Comparison of ENCODE assay signal across 19 cellular contexts in genomic region chr22:46039531-46039930, GRCh38.
A peak's percentile ranks its signal among the peaks of the same experiment; 100 is the strongest.
DNase-seq lines count a peak whose midpoint lies in the region; ATAC-seq and TF ChIP-seq lines count a peak whose summit lies in the region.
"Had no signal": no experiment of that assay in that cellular context is flagged by ENCODE, and none has a peak within 500 bp of the region (broad histone marks: within the 10 kb centered on the region; RNA-seq: fewer than 3 reads in every experiment).

No MANE protein-coding gene starts in this region.

- H3K27ac ChIP-seq in breast epithelium (peak overlapping the region; percentile 89 to 100), osteoblast (ENCODE audit: low read depth, low read length) (no peak overlapping the region)
- H3K27ac ChIP-seq: hepatocyte, lower lobe of right lung had no signal

- DNase-seq in breast epithelium (ENCODE audit: low spot score in 2 of 2) (no peak), MCF 10A (ENCODE audit: unreplicated experiment) (no peak), osteoblast (ENCODE audit: insufficient read length, low spot score, missing footprints) (peak; percentile 43), inferior parietal cortex (ENCODE audit: extremely low spot score) (no peak), NCI-H128 (lab: John Stamatoyannopoulos, UW; ENCODE audit: unreplicated experiment) (no peak), NCI-H1105 treated with DMSO at 0.1 percent for 48 hours (lab: John Stamatoyannopoulos, UW) (no peak)
- DNase-seq: activated naive CD4-positive, alpha-beta T cell treated with anti-CD3 and anti-CD28 coated beads, Interleukin-2, amount 50 U/mL, for 16 hours; activated T-cell treated with anti-CD3 and anti-CD28 coated beads, Interleukin-2, amount 50 U/mL, for 72 hours; DND-41; NCI-H2081 treated with DMSO at 0.1 percent for 48 hours; NCI-H524 treated with DMSO at 0.1 percent for 48 hours; OCI-M1; stimulated activated naive CD8-positive, alpha-beta T cell treated with anti-CD3 and anti-CD28 coated beads, Interleukin-15, Interleukin-2, amounts not matched to agents 100 U/mL and 50 U/mL, for 24 hours had no signal

- H3K9me3 ChIP-seq in breast epithelium, result no peaks in the 10 kb centered on the region
- no peaks in the 10 kb centered on the region for H3K9me3 ChIP-seq in osteoblast (ENCODE audit: low read depth, low read length)
- H3K9me3 ChIP-seq: lower lobe of right lung had no signal

- no peaks in the 10 kb centered on the region for H3K9me3 Mint-ChIP-seq in MCF 10A (ENCODE audit: unreplicated experiment)
- no peaks in the 10 kb centered on the region for H3K9me3 Mint-ChIP-seq in dendritic cell treated with granulocyte-macrophage colony-stimulating factor and Interleukin-4, amounts not matched to agents 40 ng/mL and 50 ng/mL, for 4 days
- H3K9me3 Mint-ChIP-seq: activated T-cell treated with anti-CD3 and anti-CD28 coated beads, Interleukin-2, amount 50 U/mL, for 72 hours; T-helper 2 cell treated with Interferon-gamma antibody and Interleukin-4, amounts not matched to agents 5 μg/mL and 100 μg/mL, for 36 hours; WTC11 had no signal

- H3K36me3 ChIP-seq in breast epithelium (no peaks in the 10 kb centered on the region), osteoblast (ENCODE audit: insufficient read depth, low read length) (peaks cover 3% of the 10 kb centered on the region)
- H3K36me3 ChIP-seq: lower lobe of right lung had no signal

- no peak for TF ChIP-seq POLR2A in breast epithelium (IDR thresholded peaks at IDR 0.05)

- POLR2A ChIA-PET in MCF 10A (lab: Yijun Ruan, JAX), result no interaction called here

- no peak overlapping the region for H3K4me3 Mint-ChIP-seq in MCF 10A (ENCODE audit: unreplicated experiment)
- no peak overlapping the region for H3K4me3 Mint-ChIP-seq in dendritic cell treated with granulocyte-macrophage colony-stimulating factor and Interleukin-4, amounts not matched to agents 40 ng/mL and 50 ng/mL, for 4 days
- H3K4me3 Mint-ChIP-seq: activated T-cell treated with anti-CD3 and anti-CD28 coated beads, Interleukin-2, amount 50 U/mL, for 72 hours; T-helper 2 cell treated with Interferon-gamma antibody and Interleukin-4, amounts not matched to agents 5 μg/mL and 100 μg/mL, for 36 hours; WTC11 had no signal

- H3K36me3 Mint-ChIP-seq in MCF 10A (ENCODE audit: insufficient read depth, unreplicated experiment), result no peaks in the 10 kb centered on the region
- peaks cover 9% of the 10 kb centered on the region for H3K36me3 Mint-ChIP-seq in dendritic cell treated with granulocyte-macrophage colony-stimulating factor and Interleukin-4, amounts not matched to agents 40 ng/mL and 50 ng/mL, for 4 days (ENCODE audit: low read depth)
- H3K36me3 Mint-ChIP-seq: WTC11 had no signal

- H3K79me2 ChIP-seq in osteoblast (ENCODE audit: insufficient read depth, low read length), result peaks cover 56% of the 10 kb centered on the region
- H3K79me2 ChIP-seq: hepatocyte had no signal

- no peak for ATAC-seq in GM21360 (IDR thresholded peaks at IDR 0.05; ENCODE audit: unreplicated experiment)
- ATAC-seq: activated T-cell treated with anti-CD3 and anti-CD28 coated beads, Interleukin-2, amount 50 U/mL, for 72 hours; lower lobe of right lung; stimulated activated naive CD8-positive, alpha-beta T cell treated with anti-CD3 and anti-CD28 coated beads, Interleukin-15, Interleukin-2, amounts not matched to agents 100 U/mL and 50 U/mL, for 24 hours; WTC11 had no signal

- H3K4me2 ChIP-seq in osteoblast (ENCODE audit: insufficient read depth, low read length), result peak overlapping the region; percentile 19
- H3K4me2 ChIP-seq: hepatocyte had no signal

- H3K27me3 ChIP-seq in breast epithelium (no peaks in the 10 kb centered on the region), osteoblast (ENCODE audit: insufficient read depth, low read length) (no peaks in the 10 kb centered on the region)
- H3K27me3 ChIP-seq: hepatocyte had no signal

- H3K27ac Mint-ChIP-seq in MCF 10A (ENCODE audit: low read depth, unreplicated experiment), result no peak overlapping the region
- peak overlapping the region; percentile 38 for H3K27ac Mint-ChIP-seq in dendritic cell treated with granulocyte-macrophage colony-stimulating factor and Interleukin-4, amounts not matched to agents 40 ng/mL and 50 ng/mL, for 4 days
- H3K27ac Mint-ChIP-seq: activated T-cell treated with anti-CD3 and anti-CD28 coated beads, Interleukin-2, amount 50 U/mL, for 72 hours; T-helper 2 cell treated with Interferon-gamma antibody and Interleukin-4, amounts not matched to agents 5 μg/mL and 100 μg/mL, for 36 hours had no signal

- no peak overlapping the region for H2AFZ ChIP-seq in osteoblast (ENCODE audit: low read length)
- H2AFZ ChIP-seq: hepatocyte had no signal

- H3K4me1 Mint-ChIP-seq in MCF 10A (ENCODE audit: insufficient read depth, unreplicated experiment), result peaks cover 12% of the 10 kb centered on the region
- H3K4me1 Mint-ChIP-seq in dendritic cell treated with granulocyte-macrophage colony-stimulating factor and Interleukin-4, amounts not matched to agents 40 ng/mL and 50 ng/mL, for 4 days (ENCODE audit: low read depth), result peaks cover 51% of the 10 kb centered on the region

- no peaks in the 10 kb centered on the region for H4K20me1 ChIP-seq in osteoblast (ENCODE audit: insufficient read depth, low read length)

- no peaks in the 10 kb centered on the region for H3K27me3 Mint-ChIP-seq in MCF 10A (ENCODE audit: insufficient read depth, unreplicated experiment)
- H3K27me3 Mint-ChIP-seq in dendritic cell treated with granulocyte-macrophage colony-stimulating factor and Interleukin-4, amounts not matched to agents 40 ng/mL and 50 ng/mL, for 4 days, result no peaks in the 10 kb centered on the region

- BruUV-seq in MCF 10A (replicated peaks; lab: Mats Ljungman, UMichigan), result no TSS peak

- CTCF ChIA-PET in MCF 10A (lab: Yijun Ruan, JAX), result no interaction called here

- H3K4me3 ChIP-seq in breast epithelium, result peak overlapping the region in 1 of 3 donors; percentile 34
- H3K4me3 ChIP-seq in osteoblast (ENCODE audit: insufficient read depth, low read length), result no peak overlapping the region
- H3K4me3 ChIP-seq: hepatocyte, lower lobe of right lung had no signal

- H3K4me1 ChIP-seq in breast epithelium (peaks cover 6 to 24% of the 10 kb centered on the region in 2 donors), osteoblast (ENCODE audit: insufficient read depth, low read length) (peaks cover 35% of the 10 kb centered on the region)

- intact Hi-C loops in breast epithelium (cut with DNase I; ENCODE audit: low total_unique reads), result no loop called here
- intact Hi-C loops in MCF 10A (cut with micrococcal nuclease), result no loop called here
- intact Hi-C loops in dendritic cell treated with granulocyte-macrophage colony-stimulating factor and Interleukin-4, amounts not matched to agents 40 ng/mL and 50 ng/mL, for 4 days (cut with micrococcal nuclease), result loop anchor here (5.0 kb wide), 1 partner anchor 33 kb away; no protein-coding TSS in a partner anchor

- no peak for TF ChIP-seq CTCF in breast epithelium (IDR thresholded peaks at IDR 0.05)
- no peak for TF ChIP-seq CTCF in MCF 10A (IDR thresholded peaks at IDR 0.05; ENCODE audit: unreplicated experiment)
- no peak for TF ChIP-seq CTCF in osteoblast (IDR thresholded peaks at IDR 0.05; ENCODE audit: extremely low read depth, low read depth, low read length)
